In genomic region chr2:63048367-63049171, GRCh38 we compare ENCODE assay signal across 10 cellular contexts. TPM values are rescaled to one million over a fixed set of nuclear protein-coding genes. Genes with fewer than 3 reads are reported as not detected.
DNase-seq lines count a peak whose midpoint lies in the region; ATAC-seq, FAIRE-seq and TF ChIP-seq lines count a peak whose summit lies in the region.
"Had no signal": no experiment of that assay in that cellular context is flagged by ENCODE, and none has a peak within 500 bp of the region (broad histone marks: within the 10 kb centered on the region; RNA-seq: fewer than 3 reads in every experiment).

No MANE protein-coding gene starts in this region.

- peak overlapping the region; percentile 88 to 91 for H3K4me3 Mint-ChIP-seq in activated T-cell treated with anti-CD3 and anti-CD28 coated beads, Interleukin-2, amount 50 U/mL, for 72 hours

- peak overlapping the region; percentile 48 for H3K4me3 ChIP-seq in left ventricle myocardium inferior

- H3K36me3 Mint-ChIP-seq in activated T-cell treated with anti-CD3 and anti-CD28 coated beads, Interleukin-2, amount 50 U/mL, for 72 hours (ENCODE audit: insufficient read depth in 2 of 2), result peaks cover 1 to 3% of the 10 kb centered on the region in 2 donors

- peaks cover 16% of the 10 kb centered on the region for H3K36me3 ChIP-seq in left ventricle myocardium inferior

- H3K4me1 ChIP-seq in left ventricle myocardium inferior, result peaks cover 47% of the 10 kb centered on the region

- ATAC-seq in activated T-cell treated with anti-CD3 and anti-CD28 coated beads, Interleukin-2, amount 50 U/mL, for 72 hours (replicated peaks in 1 of 2), result no peak

- no peak for TF ChIP-seq CTCF in left ventricle myocardium inferior (IDR thresholded peaks at IDR 0.05; ENCODE audit: borderline replicate concordance)

- DNase-seq in left ventricle myocardium inferior (no peak), cardiac septum (ENCODE audit: low spot score) (no peak), pons (ENCODE audit: low spot score) (no peak), frontal cortex (ENCODE audit: low spot score in 2 of 2) (no peak), inferior parietal cortex (ENCODE audit: extremely low spot score) (no peak), SIG-M5 treated with dmso at 0.1 percent for 504 hours (lab: John Stamatoyannopoulos, UW; ENCODE audit: unreplicated experiment) (no peak)
- DNase-seq in activated T-cell treated with anti-CD3 and anti-CD28 coated beads, Interleukin-2, amount 50 U/mL, for 72 hours, result peak; percentile 8 to 17
- DNase-seq: foreskin melanocyte had no signal

- peaks cover 100% of the 10 kb centered on the region for H3K27me3 ChIP-seq in left ventricle myocardium inferior (ENCODE audit: low read depth)
- peaks cover 30% of the 10 kb centered on the region for H3K27me3 ChIP-seq in layer of hippocampus (ENCODE audit: control insufficient read depth, insufficient read depth, low read length)
- H3K27me3 ChIP-seq: vagina had no signal

- H3K9me3 Mint-ChIP-seq in activated T-cell treated with anti-CD3 and anti-CD28 coated beads, Interleukin-2, amount 50 U/mL, for 72 hours, result no peaks in the 10 kb centered on the region

- H3K27me3 Mint-ChIP-seq in activated T-cell treated with anti-CD3 and anti-CD28 coated beads, Interleukin-2, amount 50 U/mL, for 72 hours (ENCODE audit: low read depth), result peaks cover 75% of the 10 kb centered on the region

- intact Hi-C loops in left ventricle myocardium inferior (cut with micrococcal nuclease) (no loop called here), cardiac septum (cut with DNase I) (no loop called here)

- H3K27ac ChIP-seq in left ventricle myocardium inferior (replicated peaks) (no peak overlapping the region), layer of hippocampus (ENCODE audit: low read depth, low read length) (peak overlapping the region; percentile 68)
- H3K27ac ChIP-seq: vagina had no signal

- no peak for FAIRE-seq in frontal cortex (lab: Jason Lieb, UNC)

- no peaks in the 10 kb centered on the region for H3K9me3 ChIP-seq in left ventricle myocardium inferior (replicated peaks)
- H3K9me3 ChIP-seq: vagina had no signal

- H3K4me1 Mint-ChIP-seq in activated T-cell treated with anti-CD3 and anti-CD28 coated beads, Interleukin-2, amount 50 U/mL, for 72 hours (ENCODE audit: low read depth), result peaks cover 58% of the 10 kb centered on the region

- H3K27ac Mint-ChIP-seq in activated T-cell treated with anti-CD3 and anti-CD28 coated beads, Interleukin-2, amount 50 U/mL, for 72 hours, result no peak overlapping the region

RNA-seq across cellular contexts. Expression of gene OTX1, which starts 2.1 kb away (rescaled TPM):
- total RNA-seq in left ventricle myocardium inferior (not detected), cardiac septum (not detected), frontal cortex (0.82 TPM)
- under 1 TPM in 1 of 2 donors, not detected in 1; 0.07 TPM for total RNA-seq in activated T-cell treated with anti-CD3 and anti-CD28 coated beads, Interleukin-2, amount 50 U/mL, for 72 hours
- total RNA-seq: vagina had no signal

Comparison
In these comparisons a context has a peak if more than half of its experiments do, and no peak if none do; other contexts are left out.
1. DNase-seq: peak in activated T-cell treated with anti-CD3 and anti-CD28 coated beads, Interleukin-2, amount 50 U/mL, for 72 hours (2 of 2); none in left ventricle myocardium inferior (single experiment), cardiac septum (single experiment), pons (single experiment), frontal cortex (0 of 2), inferior parietal cortex (single experiment) and SIG-M5 treated with dmso at 0.1 percent for 504 hours (single experiment).